8 cellular contexts compared by ENCODE assay signal in the genomic region with DNA sequence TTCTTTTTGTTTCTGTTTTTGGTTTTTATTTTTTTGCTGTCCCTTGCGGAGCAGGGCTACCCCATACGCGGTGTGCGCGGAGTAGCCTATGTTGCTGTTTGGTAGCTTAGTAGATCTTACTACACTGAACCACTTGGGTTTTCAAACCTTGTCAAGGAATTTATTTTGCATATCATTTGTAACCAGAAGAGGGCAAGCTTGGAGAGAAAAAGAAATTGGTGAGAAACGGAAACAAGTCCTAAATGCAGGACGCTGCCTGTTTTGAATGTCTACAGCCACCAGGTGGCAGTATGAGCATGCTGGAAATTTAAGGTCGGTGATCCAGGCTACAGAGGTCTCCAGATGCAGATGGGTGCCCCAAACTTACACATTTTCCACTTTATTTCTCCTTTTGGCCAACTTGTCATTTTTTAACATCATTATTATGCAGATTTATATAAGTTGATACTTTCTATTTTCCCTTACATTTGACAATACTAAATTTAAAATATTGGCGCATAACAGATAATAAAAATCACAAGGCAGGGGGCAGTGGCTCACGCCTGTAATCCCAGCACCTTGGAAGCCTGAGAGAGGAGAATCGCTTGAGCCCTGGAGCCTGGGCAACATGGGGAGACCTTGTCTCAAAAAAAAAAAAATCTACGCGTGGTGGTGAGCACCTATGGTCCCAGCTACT. TPM values are rescaled to one million over a fixed set of nuclear protein-coding genes. Genes with fewer than 3 reads are reported as not detected.
DNase-seq lines count a peak whose midpoint lies in the region; ATAC-seq lines count a peak whose summit lies in the region.

No MANE protein-coding gene starts in this region.

- H3K9ac ChIP-seq in mesenchymal stem cell (ENCODE audit: low read length) = no peak overlapping the region

- H2AK5ac ChIP-seq in mesenchymal stem cell (ENCODE audit: low read length, severe bottlenecking) = no peak overlapping the region

- H3K36me3 Mint-ChIP-seq in CD4-positive, CD25-positive, alpha-beta regulatory T cell = no peaks in the 10 kb centered on the region
- H3K36me3 Mint-ChIP-seq in activated CD4-positive, alpha-beta memory T cell treated with anti-CD3 and anti-CD28 coated beads for 36 hours = no peaks in the 10 kb centered on the region

- no peak overlapping the region for H2BK15ac ChIP-seq in mesenchymal stem cell (ENCODE audit: low read depth, poor library complexity, severe bottlenecking)

- CTCF ChIA-PET in activated CD4-positive, alpha-beta memory T cell treated with anti-CD3 and anti-CD28 coated beads for 36 hours (lab: Charles Lee) = interaction anchor here (0.6 to 2.3 kb wide), 45 partner anchors 10 to 1613 kb away, joined by 3 to 40 read pairs (median 4); a partner anchor contains a TSS

- peaks cover 4 to 6% (median 5%) of the 10 kb centered on the region in 4 donors for H3K4me1 Mint-ChIP-seq in CD4-positive, CD25-positive, alpha-beta regulatory T cell
- H3K4me1 Mint-ChIP-seq in activated CD4-positive, alpha-beta memory T cell treated with anti-CD3 and anti-CD28 coated beads for 36 hours (ENCODE audit: low read depth) = peaks cover 2% of the 10 kb centered on the region

- H3K4me3 Mint-ChIP-seq in CD4-positive, CD25-positive, alpha-beta regulatory T cell = no peak overlapping the region
- no peak overlapping the region for H3K4me3 Mint-ChIP-seq in activated CD4-positive, alpha-beta memory T cell treated with anti-CD3 and anti-CD28 coated beads for 36 hours

- 59% methylated on average over 7 of the region's 13 CpGs for WGBS in mesenchymal stem cell

- no peak overlapping the region for H3K4me2 ChIP-seq in mesenchymal stem cell (ENCODE audit: low read length, poor library complexity, severe bottlenecking)

- no peaks in the 10 kb centered on the region for H3K36me3 ChIP-seq in CD4-positive, CD25-positive, alpha-beta regulatory T cell (ENCODE audit: control insufficient read depth, insufficient read depth, low read length)
- no peaks in the 10 kb centered on the region for H3K36me3 ChIP-seq in mesenchymal stem cell (ENCODE audit: control insufficient read depth in 1 of 2, insufficient read depth in 2 of 2, low read depth in 1 of 2, low read length in 2 of 2)

- H2BK5ac ChIP-seq in mesenchymal stem cell (ENCODE audit: low read depth, low read length, poor library complexity, severe bottlenecking) = no peak overlapping the region

- H2BK12ac ChIP-seq in mesenchymal stem cell (ENCODE audit: low read length in 2 of 2) = no peak overlapping the region

- no peak overlapping the region for H3K23ac ChIP-seq in mesenchymal stem cell (ENCODE audit: low read length in 2 of 2)

- peak overlapping the region in 1 of 3 donors; percentile 83 for H3K27ac Mint-ChIP-seq in CD4-positive, CD25-positive, alpha-beta regulatory T cell
- no peak overlapping the region for H3K27ac Mint-ChIP-seq in activated CD4-positive, alpha-beta memory T cell treated with anti-CD3 and anti-CD28 coated beads for 36 hours

- no peak overlapping the region for H2AFZ ChIP-seq in mesenchymal stem cell (ENCODE audit: low read depth, low read length)

- peak; percentile 69 to 92 (median 86) for DNase-seq in CD4-positive, CD25-positive, alpha-beta regulatory T cell
- DNase-seq in HK-2 (ENCODE audit: unreplicated experiment) = peak; percentile 76
- DNase-seq in NCI-H82 treated with DMSO at 0.1 percent for 48 hours (lab: John Stamatoyannopoulos, UW; ENCODE audit: unreplicated experiment) = peak; percentile 58
- DNase-seq in activated CD4-positive, alpha-beta memory T cell treated with anti-CD3 and anti-CD28 coated beads for 36 hours = peak; percentile 86
- peak; percentile 70 for DNase-seq in effector CD4-positive, alpha-beta T cell
- peak; percentile 90 for DNase-seq in mesenchymal stem cell
- DNase-seq in stimulated activated CD8-positive, alpha-beta memory T cell treated with anti-CD3 and anti-CD28 coated beads, Interleukin-2, amount 100 ng/mL, for 1 hour (ENCODE audit: low read depth in 2 of 2) = peak; percentile 42 to 55

- H3K79me1 ChIP-seq in mesenchymal stem cell (replicated peaks; ENCODE audit: low read length, poor library complexity, severe bottlenecking) = no peaks in the 10 kb centered on the region

- no peak overlapping the region for H4K91ac ChIP-seq in mesenchymal stem cell (ENCODE audit: low read length)

- no peaks in the 10 kb centered on the region for H3K9me3 Mint-ChIP-seq in CD4-positive, CD25-positive, alpha-beta regulatory T cell
- no peaks in the 10 kb centered on the region for H3K9me3 Mint-ChIP-seq in activated CD4-positive, alpha-beta memory T cell treated with anti-CD3 and anti-CD28 coated beads for 36 hours

- no peaks in the 10 kb centered on the region for H3K27me3 ChIP-seq in CD4-positive, CD25-positive, alpha-beta regulatory T cell (ENCODE audit: control insufficient read depth, insufficient read depth, low read length)
- no peaks in the 10 kb centered on the region for H3K27me3 ChIP-seq in mesenchymal stem cell (ENCODE audit: control insufficient read depth in 1 of 2, insufficient read depth in 1 of 2, low read length in 2 of 2)

- intact Hi-C loops in activated CD4-positive, alpha-beta memory T cell treated with anti-CD3 and anti-CD28 coated beads for 36 hours (cut with micrococcal nuclease) = loop anchor here (1.0 to 2.0 kb wide), 4 partner anchors 23 to 165 kb away; no protein-coding TSS in a partner anchor

- H2BK120ac ChIP-seq in mesenchymal stem cell (ENCODE audit: low read depth, low read length) = no peak overlapping the region

- ATAC-seq in CD4-positive, CD25-positive, alpha-beta regulatory T cell (ENCODE audit: low read depth in 2 of 2) = peak; percentile 87 to 90
- peak; percentile 70 for ATAC-seq in GM19372 (IDR thresholded peaks at IDR 0.05; ENCODE audit: low read depth, unreplicated experiment)

- peaks cover 17% of the 10 kb centered on the region for H3K27me3 Mint-ChIP-seq in CD4-positive, CD25-positive, alpha-beta regulatory T cell
- no peaks in the 10 kb centered on the region for H3K27me3 Mint-ChIP-seq in activated CD4-positive, alpha-beta memory T cell treated with anti-CD3 and anti-CD28 coated beads for 36 hours

- POLR2A ChIA-PET in activated CD4-positive, alpha-beta memory T cell treated with anti-CD3 and anti-CD28 coated beads for 36 hours (lab: Charles Lee) = interaction anchor here (0.6 kb wide), 1 partner anchor 286 kb away, joined by 3 read pairs; no protein-coding TSS in a partner anchor

- H3K4me3 ChIP-seq in CD4-positive, CD25-positive, alpha-beta regulatory T cell (ENCODE audit: low read depth, low read length) = peak overlapping the region; percentile 2
- no peak overlapping the region for H3K4me3 ChIP-seq in mesenchymal stem cell (ENCODE audit: insufficient read depth in 1 of 2, low read depth in 1 of 2, low read length in 2 of 2)

- no peak overlapping the region for H4K8ac ChIP-seq in mesenchymal stem cell (ENCODE audit: low read length)

- H3K18ac ChIP-seq in mesenchymal stem cell (ENCODE audit: low read depth in 1 of 2, low read length in 2 of 2) = no peak overlapping the region

- no peak overlapping the region for H3K14ac ChIP-seq in mesenchymal stem cell (ENCODE audit: low read length in 2 of 2)

- peaks cover 4% of the 10 kb centered on the region for H3K4me1 ChIP-seq in CD4-positive, CD25-positive, alpha-beta regulatory T cell (ENCODE audit: control insufficient read depth, insufficient read depth, low read length, poor library complexity, severe bottlenecking)
- H3K4me1 ChIP-seq in mesenchymal stem cell (ENCODE audit: control insufficient read depth, insufficient read depth, low read depth, low read length) = peaks cover 1% of the 10 kb centered on the region

- no peak overlapping the region for H3K27ac ChIP-seq in CD4-positive, CD25-positive, alpha-beta regulatory T cell (ENCODE audit: insufficient read depth, low read length, poor library complexity, severe bottlenecking)
- H3K27ac ChIP-seq in mesenchymal stem cell (ENCODE audit: low read length, poor library complexity, severe bottlenecking) = no peak overlapping the region

- H3K4ac ChIP-seq in mesenchymal stem cell (ENCODE audit: low read depth in 1 of 2, low read length in 2 of 2) = no peak overlapping the region

- H3K9me3 ChIP-seq in CD4-positive, CD25-positive, alpha-beta regulatory T cell (ENCODE audit: control insufficient read depth in 2 of 2, low read length in 2 of 2) = no peaks in the 10 kb centered on the region
- H3K9me3 ChIP-seq in mesenchymal stem cell (ENCODE audit: control insufficient read depth, low read length) = no peaks in the 10 kb centered on the region

RNA-seq across cellular contexts. Expression of a gene that starts 15.3 kb away (rescaled TPM):
- 292 TPM for total RNA-seq in CD4-positive, CD25-positive, alpha-beta regulatory T cell
- 10 to 100 TPM; 32.6 to 71.6 (median 51.0) TPM for polyA plus RNA-seq in CD4-positive, CD25-positive, alpha-beta regulatory T cell
- 10 to 100 TPM; 75.4 to 77.8 TPM for total RNA-seq in activated CD4-positive, alpha-beta memory T cell treated with anti-CD3 and anti-CD28 coated beads for 36 hours
- 48.0 TPM for polyA plus RNA-seq in mesenchymal stem cell (2013, experiment 1 of 2)
- 49.3 TPM for polyA plus RNA-seq in mesenchymal stem cell (2013, experiment 2 of 2)

RNA-seq across cellular contexts. Expression of a gene that starts 50.1 kb away (rescaled TPM):
- 14.0 TPM for total RNA-seq in CD4-positive, CD25-positive, alpha-beta regulatory T cell
- 10 to 100 TPM; 17.9 to 25.0 (median 22.2) TPM for polyA plus RNA-seq in CD4-positive, CD25-positive, alpha-beta regulatory T cell
- total RNA-seq in activated CD4-positive, alpha-beta memory T cell treated with anti-CD3 and anti-CD28 coated beads for 36 hours = 1 to 10 TPM; 5.2 to 5.7 TPM
- polyA plus RNA-seq in mesenchymal stem cell (2013, experiment 1 of 2) = 13.0 TPM
- 12.2 TPM for polyA plus RNA-seq in mesenchymal stem cell (2013, experiment 2 of 2)
